ENCODE assay signal across 2 cellular contexts in genomic region chr4:139242511-139243051, GRCh38.
TF ChIP-seq lines count a peak whose summit lies in the region.

No MANE protein-coding gene starts in this region.

TF ChIP-seq in HCT116, 20 proteins besides CTCF, POLR2A, EP300 and RAD21 (continued from another document):
- no peak for TF ChIP-seq EZH2 (IDR thresholded peaks at IDR 0.05)
- no peak for TF ChIP-seq SRF (IDR thresholded peaks at IDR 0.05; ENCODE audit: low read depth)
- no peak for TF ChIP-seq ATF3 (IDR thresholded peaks at IDR 0.05)
- TF ChIP-seq ELF1 (IDR thresholded peaks at IDR 0.05; ENCODE audit: borderline replicate concordance, low read depth) = no peak
- no peak for TF ChIP-seq EGR1 (IDR thresholded peaks at IDR 0.05; ENCODE audit: low read depth)
- TF ChIP-seq REST (IDR thresholded peaks at IDR 0.05; ENCODE audit: low read depth) = no peak
- TF ChIP-seq ZNF274 (IDR thresholded peaks at IDR 0.05; ENCODE audit: low read depth, low read length) = no peak
- TF ChIP-seq FOSL1 (IDR thresholded peaks at IDR 0.05; ENCODE audit: low read depth) = no peak
- no peak for TF ChIP-seq CBX3 (IDR thresholded peaks at IDR 0.05; ENCODE audit: low read depth)

TF ChIP-seq in SK-N-SH, 30 proteins besides CTCF, POLR2A, EP300 and RAD21:
- TF ChIP-seq REST (IDR thresholded peaks at IDR 0.05; ENCODE audit: low read depth, low read length) = no peak
- TF ChIP-seq JUND (IDR thresholded peaks at IDR 0.05) = peak; percentile 40
- peak; percentile 74 for TF ChIP-seq TCF12 (IDR thresholded peaks at IDR 0.05)
- peak; percentile 89 for TF ChIP-seq NFIC (IDR thresholded peaks at IDR 0.05; ENCODE audit: borderline replicate concordance)
- TF ChIP-seq FOSL2 (IDR thresholded peaks at IDR 0.05; ENCODE audit: borderline replicate concordance, low read depth) = peak; percentile 39; the same call in 1 of the 2 replicates
- TF ChIP-seq SIN3A (IDR thresholded peaks at IDR 0.05; ENCODE audit: borderline replicate concordance, low read depth, low read length) = no peak
- TF ChIP-seq PBX3 (IDR thresholded peaks at IDR 0.05) = peak; percentile 80
